14 cellular contexts compared by ENCODE assay signal in genomic region chr17:48818361-48818841, GRCh38. TPM values are rescaled to one million over a fixed set of nuclear protein-coding genes. Genes with fewer than 3 reads are reported as not detected.
DNase-seq lines count a peak whose midpoint lies in the region; TF ChIP-seq lines count a peak whose summit lies in the region.
"Had no signal": no experiment of that assay in that cellular context is flagged by ENCODE, and none has a peak within 500 bp of the region (broad histone marks: within the 10 kb centered on the region; RNA-seq: fewer than 3 reads in every experiment).

No MANE protein-coding gene starts in this region.

- H3K4me2 ChIP-seq in osteoblast (ENCODE audit: insufficient read depth, low read length) = no peak overlapping the region

- 27 to 36% methylated on average over 4 to 8 of the region's 9 CpGs for WGBS in endodermal cell (ENCODE audit: insufficient coverage in 1 of 2, insufficient read length in 1 of 2), 2 experiments

- H3K27me3 Mint-ChIP-seq in endodermal cell (ENCODE audit: insufficient read depth) (peaks cover 30% of the 10 kb centered on the region), MCF 10A (ENCODE audit: insufficient read depth, unreplicated experiment) (peaks cover 18% of the 10 kb centered on the region)

- H3K36me3 Mint-ChIP-seq in endodermal cell (ENCODE audit: low read depth) = no peaks in the 10 kb centered on the region
- peaks cover 6% of the 10 kb centered on the region for H3K36me3 Mint-ChIP-seq in MCF 10A (ENCODE audit: insufficient read depth, unreplicated experiment)
- H3K36me3 Mint-ChIP-seq: memory B cell had no signal

- H3K9me3 ChIP-seq in endodermal cell (ENCODE audit: control insufficient read depth, low read length) (no peaks in the 10 kb centered on the region), osteoblast (ENCODE audit: low read depth, low read length) (no peaks in the 10 kb centered on the region), ascending aorta (no peaks in the 10 kb centered on the region)

- H4K20me1 ChIP-seq in osteoblast (ENCODE audit: insufficient read depth, low read length) = no peaks in the 10 kb centered on the region

- no peaks in the 10 kb centered on the region for H3K36me3 ChIP-seq in endodermal cell (ENCODE audit: control insufficient read depth, insufficient read depth, low read length)
- H3K36me3 ChIP-seq in osteoblast (ENCODE audit: insufficient read depth, low read length) = no peaks in the 10 kb centered on the region
- no peaks in the 10 kb centered on the region for H3K36me3 ChIP-seq in ascending aorta

- peak overlapping the region; percentile 3 for H2AFZ ChIP-seq in osteoblast (ENCODE audit: low read length)

- H3K4me1 Mint-ChIP-seq in endodermal cell = peaks cover 15% of the 10 kb centered on the region
- H3K4me1 Mint-ChIP-seq in MCF 10A (ENCODE audit: insufficient read depth, unreplicated experiment) = peaks cover 10% of the 10 kb centered on the region

- H3K4me1 ChIP-seq in endodermal cell (ENCODE audit: control insufficient read depth, insufficient read depth, low read length) = peaks cover 11% of the 10 kb centered on the region
- no peaks in the 10 kb centered on the region for H3K4me1 ChIP-seq in osteoblast (ENCODE audit: insufficient read depth, low read length)
- H3K4me1 ChIP-seq in ascending aorta = peaks cover 6 to 15% of the 10 kb centered on the region in 2 donors

- intact Hi-C loops in MCF 10A (cut with micrococcal nuclease) = no loop called here
- intact Hi-C loops in ascending aorta (cut with DNase I) = no loop called here

- POLR2A ChIA-PET in MCF 10A (lab: Yijun Ruan, JAX) = interaction anchor here (0.6 to 1.1 kb wide), 4 partner anchors 13 to 495 kb away, joined by 3 to 4 read pairs (median 4); no protein-coding TSS in a partner anchor

- TF ChIP-seq CTCF in endodermal cell (conservative IDR thresholded peaks at IDR 0.05) = no peak
- TF ChIP-seq CTCF in osteoblast (IDR thresholded peaks at IDR 0.05; ENCODE audit: extremely low read depth, low read depth, low read length) = no peak
- no peak for TF ChIP-seq CTCF in MCF 10A (IDR thresholded peaks at IDR 0.05; ENCODE audit: unreplicated experiment)
- TF ChIP-seq CTCF in ascending aorta (IDR thresholded peaks at IDR 0.05) = no peak

- CTCF ChIA-PET in MCF 10A (lab: Yijun Ruan, JAX) = interaction anchor here (0.6 to 3.7 kb wide), 4 partner anchors 14 to 214 kb away, joined by 3 to 19 read pairs (median 3); no protein-coding TSS in a partner anchor

- no peaks in the 10 kb centered on the region for H3K9me3 Mint-ChIP-seq in endodermal cell
- no peaks in the 10 kb centered on the region for H3K9me3 Mint-ChIP-seq in MCF 10A (ENCODE audit: unreplicated experiment)
- H3K9me3 Mint-ChIP-seq: memory B cell had no signal

- peak overlapping the region; percentile 34 for H3K27ac ChIP-seq in endodermal cell (ENCODE audit: low read depth, low read length)
- H3K27ac ChIP-seq in osteoblast (ENCODE audit: low read depth, low read length) = no peak overlapping the region
- no peak overlapping the region for H3K27ac ChIP-seq in ascending aorta

- peak overlapping the region; percentile 62 for H3K4me3 ChIP-seq in endodermal cell (ENCODE audit: low read length)
- H3K4me3 ChIP-seq in osteoblast (ENCODE audit: insufficient read depth, low read length) = no peak overlapping the region
- no peak overlapping the region for H3K4me3 ChIP-seq in ascending aorta

- peaks cover 33% of the 10 kb centered on the region for H3K27me3 ChIP-seq in endodermal cell (ENCODE audit: control insufficient read depth, insufficient read depth, low read length, poor library complexity, severe bottlenecking)
- peaks cover 18% of the 10 kb centered on the region for H3K27me3 ChIP-seq in osteoblast (ENCODE audit: insufficient read depth, low read length)
- no peaks in the 10 kb centered on the region for H3K27me3 ChIP-seq in ascending aorta

- peak overlapping the region; percentile 62 for H3K4me3 Mint-ChIP-seq in endodermal cell
- H3K4me3 Mint-ChIP-seq in MCF 10A (ENCODE audit: unreplicated experiment) = no peak overlapping the region
- H3K4me3 Mint-ChIP-seq: memory B cell had no signal

- BruUV-seq in MCF 10A (replicated peaks; lab: Mats Ljungman, UMichigan) = no TSS peak

- H3K27ac Mint-ChIP-seq in endodermal cell (peak overlapping the region; percentile 62), MCF 10A (ENCODE audit: low read depth, unreplicated experiment) (no peak overlapping the region)
- H3K27ac Mint-ChIP-seq: memory B cell had no signal

- H3K9ac ChIP-seq in endodermal cell (ENCODE audit: extremely low read depth, low read length, poor library complexity, severe bottlenecking) = peak overlapping the region; percentile 32

- DNase-seq in NCI-H82 (lab: John Stamatoyannopoulos, UW) (peak; percentile 57), NCI-H82 treated with DMSO at 0.1 percent for 48 hours (lab: John Stamatoyannopoulos, UW; ENCODE audit: unreplicated experiment) (no peak), NCI-H524 (lab: John Stamatoyannopoulos, UW) (peak; percentile 14 to 79), endodermal cell (peak; percentile 87), osteoblast (ENCODE audit: insufficient read length, low spot score, missing footprints) (no peak), MCF 10A (ENCODE audit: unreplicated experiment) (no peak), GM03348 (ENCODE audit: low spot score) (no peak), ascending aorta (ENCODE audit: low spot score in 2 of 2) (no peak)
- DNase-seq: ACHN; activated CD4-positive, alpha-beta T cell treated with anti-CD3 and anti-CD28 coated beads, Interleukin-2, amount 50 U/mL, for 4 hours; cortex of kidney; NCI-H510A; stimulated activated CD4-positive, alpha-beta T cell treated with anti-CD3 and anti-CD28 coated beads, Interleukin-15, amount 100 ng/mL, for 24 hours had no signal

- H3K79me2 ChIP-seq in osteoblast (ENCODE audit: insufficient read depth, low read length) = no peaks in the 10 kb centered on the region

RNA-seq across cellular contexts. Expression of gene TTLL6, which starts 1.4 kb away (rescaled TPM):
- total RNA-seq in endodermal cell (1 to 10 TPM in 1 of 2 donors, under 1 TPM in 1; 0.49 to 2.1 TPM), osteoblast (not detected in 2 replicates), MCF 10A (2022) (not detected in 2 replicates), ascending aorta (not detected)
- 0.68 TPM for polyA plus RNA-seq in endodermal cell (2013, experiment 1 of 2)
- 0.79 TPM for polyA plus RNA-seq in endodermal cell (2013, experiment 2 of 2)

RNA-seq across cellular contexts. Expression of gene CALCOCO2, which starts 12.4 kb away (rescaled TPM):
- total RNA-seq in endodermal cell (10 to 100 TPM; 38.4 to 45.2 TPM), osteoblast (103 and 105 TPM in 2 replicates), MCF 10A (2022) (96.1 and 113 TPM in 2 replicates), ascending aorta (34.9 TPM)
- polyA plus RNA-seq in endodermal cell (2013, experiment 1 of 2) = 43.0 TPM
- 35.2 TPM for polyA plus RNA-seq in endodermal cell (2013, experiment 2 of 2)

Comparison
In these comparisons a context has a peak if more than half of its experiments do, and no peak if none do; other contexts are left out.
1. DNase-seq: peak in NCI-H82 (single experiment), NCI-H524 (2 of 2) and endodermal cell (single experiment); none in NCI-H82 treated with DMSO at 0.1 percent for 48 hours (single experiment), osteoblast (single experiment), MCF 10A (single experiment), GM03348 (single experiment) and ascending aorta (0 of 2).